Comparison of ENCODE assay signal across 32 cellular contexts in genomic region chr13:54261856-54262255, GRCh38.
"Had no signal": no experiment of that assay in that cellular context is flagged by ENCODE, and none has a peak within 500 bp of the region (broad histone marks: within the 10 kb centered on the region; RNA-seq: fewer than 3 reads in every experiment).

No MANE protein-coding gene starts in this region.

- H3K9me3 ChIP-seq: lower lobe of right lung, pancreas, prostate gland, testis, thyroid gland, transverse colon, upper lobe of left lung, vagina had no signal

- H3K27me3 Mint-ChIP-seq: naive B cell; stimulated activated naive B cell treated with anti-CD40 and anti-IgM and Interleukin-4, amounts not matched to agents 10 μg/mL and 1 μg/mL and 100 μg/mL, for 72 hours had no signal

- H3K36me3 ChIP-seq: left lung, lower lobe of right lung, pancreas, prostate gland, stomach, thyroid gland, transverse colon, upper lobe of left lung, vagina had no signal

- H3K4me1 Mint-ChIP-seq: immature natural killer cell; mesothelial cell of epicardium; naive B cell; natural killer cell; stimulated activated naive B cell treated with anti-CD40 and anti-IgM and Interleukin-4, amounts not matched to agents 10 μg/mL and 1 μg/mL and 100 μg/mL, for 72 hours had no signal

- H3K4me3 ChIP-seq: left lung, lower lobe of right lung, pancreas, prostate gland, skin epidermis, stomach, testis, thyroid gland, transverse colon, upper lobe of left lung, vagina had no signal

- H3K27me3 ChIP-seq: left lung, pancreas, stomach, testis, thyroid gland, transverse colon, upper lobe of left lung, vagina had no signal

- FAIRE-seq: islet of Langerhans, kidney, pancreas had no signal

- H3K27ac ChIP-seq: left lung, lower lobe of right lung, pancreas, prostate gland, skin epidermis, stomach, testis, thyroid gland, transverse colon, upper lobe of left lung, vagina had no signal

- H3K4me1 ChIP-seq: left lung, lower lobe of right lung, pancreas, prostate gland, stomach, testis, thyroid gland, transverse colon, upper lobe of left lung, vagina had no signal

- H3K27ac Mint-ChIP-seq: immature natural killer cell; mesothelial cell of epicardium; naive B cell; natural killer cell; stimulated activated naive B cell treated with anti-CD40 and anti-IgM and Interleukin-4, amounts not matched to agents 10 μg/mL and 1 μg/mL and 100 μg/mL, for 72 hours had no signal

- DNase-seq: hippocampal formation; immature natural killer cell; kidney; left colon; left lung; lower lobe of right lung; mammary epithelial cell; mesenchymal stem cell; naive B cell; natural killer cell; nucleus accumbens; pancreas; posterior cingulate gyrus; retina; right cardiac atrium; stimulated activated CD4-positive, alpha-beta T cell treated with anti-CD3 and anti-CD28 coated beads, Interleukin-12 subunit alpha, Interleukin-12 subunit beta, amount 100 ng/mL, for 4 hours; stimulated activated CD4-positive, alpha-beta T cell treated with anti-CD3 and anti-CD28 coated beads, Interleukin-15, amount 100 ng/mL, for 24 hours; stimulated activated CD4-positive, alpha-beta T cell treated with anti-CD3 and anti-CD28 coated beads, Interleukin-2, amount 100 ng/mL, for 24 hours; stimulated activated CD4-positive, alpha-beta T cell treated with anti-CD3 and anti-CD28 coated beads, Interleukin-4, amount 100 ng/mL, for 1 hour; stimulated activated naive B cell treated with anti-CD40 and anti-IgM and Interleukin-4, amounts not matched to agents 10 μg/mL and 1 μg/mL and 100 μg/mL, for 72 hours; stimulated activated naive CD8-positive, alpha-beta T cell treated with anti-CD3 and anti-CD28 coated beads, Interleukin-15, Interleukin-2, amounts not matched to agents 100 U/mL and 50 U/mL, for 24 hours; stomach; testis; thyroid gland; transverse colon; upper lobe of left lung had no signal

- ATAC-seq: left colon; left lung; lower lobe of right lung; natural killer cell; pancreas; right cardiac atrium; sciatic nerve; stimulated activated naive B cell treated with anti-CD40 and anti-IgM and Interleukin-4, amounts not matched to agents 10 μg/mL and 1 μg/mL and 100 μg/mL, for 72 hours; stimulated activated naive CD8-positive, alpha-beta T cell treated with anti-CD3 and anti-CD28 coated beads, Interleukin-15, Interleukin-2, amounts not matched to agents 100 U/mL and 50 U/mL, for 24 hours had no signal

- H3K4me3 Mint-ChIP-seq: immature natural killer cell; mesothelial cell of epicardium; naive B cell; natural killer cell; stimulated activated naive B cell treated with anti-CD40 and anti-IgM and Interleukin-4, amounts not matched to agents 10 μg/mL and 1 μg/mL and 100 μg/mL, for 72 hours had no signal

- H3K36me3 Mint-ChIP-seq: naive B cell; stimulated activated naive B cell treated with anti-CD40 and anti-IgM and Interleukin-4, amounts not matched to agents 10 μg/mL and 1 μg/mL and 100 μg/mL, for 72 hours had no signal
